In genomic region chr19:35750167-35750566, GRCh38 we compare ENCODE assay signal across 13 cellular contexts. TPM values are rescaled to one million over a fixed set of nuclear protein-coding genes. Genes with fewer than 3 reads are reported as not detected.
DNase-seq lines count a peak whose midpoint lies in the region; ATAC-seq and TF ChIP-seq lines count a peak whose summit lies in the region.
"Had no signal": no experiment of that assay in that cellular context is flagged by ENCODE, and none has a peak within 500 bp of the region (broad histone marks: within the 10 kb centered on the region; RNA-seq: fewer than 3 reads in every experiment).

No MANE protein-coding gene starts in this region.

- no peaks in the 10 kb centered on the region for H3F3A ChIP-seq in GM23338 (replicated peaks; ENCODE audit: low read depth)

- no peak for TF ChIP-seq POLR2A in breast epithelium (IDR thresholded peaks at IDR 0.05)

- H3K4me1 Mint-ChIP-seq in activated CD8-positive, alpha-beta memory T cell treated with anti-CD3 and anti-CD28 coated beads, Interleukin-2, amount 10 ng/mL, durations not matched to agents 7 days and 5 days, result peaks cover 40% of the 10 kb centered on the region
- H3K4me1 Mint-ChIP-seq in GM23338, result peaks cover 18% of the 10 kb centered on the region
- H3K4me1 Mint-ChIP-seq in stimulated activated naive B cell treated with anti-CD40 and anti-IgM and Interleukin-4, amounts not matched to agents 10 μg/mL and 1 μg/mL and 100 μg/mL, for 72 hours, result peaks cover 21 to 44% of the 10 kb centered on the region in 2 donors

- no peaks in the 10 kb centered on the region for H3K9me3 ChIP-seq in breast epithelium
- H3K9me3 ChIP-seq in trophoblast cell (ENCODE audit: insufficient read depth, low read depth, low read length), result peaks cover 4% of the 10 kb centered on the region
- H3K9me3 ChIP-seq: esophagus squamous epithelium, SJSA1, vagina had no signal

- H3K9ac ChIP-seq in trophoblast cell (ENCODE audit: low read length), result no peak overlapping the region

- no peak overlapping the region for H3K27ac Mint-ChIP-seq in activated CD8-positive, alpha-beta memory T cell treated with anti-CD3 and anti-CD28 coated beads, Interleukin-2, amount 10 ng/mL, durations not matched to agents 7 days and 5 days
- H3K27ac Mint-ChIP-seq in GM23338, result no peak overlapping the region
- H3K27ac Mint-ChIP-seq in stimulated activated naive B cell treated with anti-CD40 and anti-IgM and Interleukin-4, amounts not matched to agents 10 μg/mL and 1 μg/mL and 100 μg/mL, for 72 hours, result no peak overlapping the region
- H3K27ac Mint-ChIP-seq: activated B cell treated with CpG ODN at 0.5 μM for 24 hours had no signal

- peak overlapping the region; percentile 63 for H3K14ac ChIP-seq in trophoblast cell (ENCODE audit: low read length)

- H3K18ac ChIP-seq in trophoblast cell (ENCODE audit: low read length), result peak overlapping the region; percentile 78

- no peaks in the 10 kb centered on the region for H3K27me3 Mint-ChIP-seq in activated CD8-positive, alpha-beta memory T cell treated with anti-CD3 and anti-CD28 coated beads, Interleukin-2, amount 10 ng/mL, durations not matched to agents 7 days and 5 days
- peaks cover 18% of the 10 kb centered on the region for H3K27me3 Mint-ChIP-seq in GM23338 (ENCODE audit: insufficient read depth, low read depth, poor library complexity)
- H3K27me3 Mint-ChIP-seq in stimulated activated naive B cell treated with anti-CD40 and anti-IgM and Interleukin-4, amounts not matched to agents 10 μg/mL and 1 μg/mL and 100 μg/mL, for 72 hours, result peaks cover 10 to 12% of the 10 kb centered on the region in 2 donors

- H3K27ac ChIP-seq in GM23338 (ENCODE audit: low read depth) (no peak overlapping the region), breast epithelium (peak overlapping the region; percentile 52 to 78), trophoblast cell (ENCODE audit: low read depth, low read length) (peak overlapping the region; percentile 94)
- H3K27ac ChIP-seq: SJSA1, vagina had no signal

- no peak overlapping the region for H3K4me3 ChIP-seq in GM23338
- peak overlapping the region in 1 of 3 donors; percentile 34 for H3K4me3 ChIP-seq in breast epithelium
- peak overlapping the region; percentile 23 for H3K4me3 ChIP-seq in trophoblast cell (ENCODE audit: low read depth, low read length)
- H3K4me3 ChIP-seq: esophagus squamous epithelium, SJSA1, vagina had no signal

- H3K36me3 ChIP-seq in GM23338 (ENCODE audit: insufficient read depth), result no peaks in the 10 kb centered on the region
- H3K36me3 ChIP-seq in breast epithelium, result peaks cover 4% of the 10 kb centered on the region
- peaks cover 28 to 30% of the 10 kb centered on the region in 2 experiments for H3K36me3 ChIP-seq in trophoblast cell (ENCODE audit: control insufficient read depth in 1 of 2, insufficient read depth in 2 of 2, low read length in 2 of 2)

- H3K36me3 Mint-ChIP-seq in activated CD8-positive, alpha-beta memory T cell treated with anti-CD3 and anti-CD28 coated beads, Interleukin-2, amount 10 ng/mL, durations not matched to agents 7 days and 5 days, result no peaks in the 10 kb centered on the region
- peaks cover 2% of the 10 kb centered on the region; the same call in 1 of the 3 replicates for H3K36me3 Mint-ChIP-seq in GM23338 (ENCODE audit: low read depth)
- peaks cover 28 to 41% of the 10 kb centered on the region in 2 donors for H3K36me3 Mint-ChIP-seq in stimulated activated naive B cell treated with anti-CD40 and anti-IgM and Interleukin-4, amounts not matched to agents 10 μg/mL and 1 μg/mL and 100 μg/mL, for 72 hours

- H2BK5ac ChIP-seq in trophoblast cell (ENCODE audit: low read depth, low read length, poor library complexity), result peak overlapping the region; percentile 82

- H4K8ac ChIP-seq in trophoblast cell (ENCODE audit: low read depth, low read length), result peak overlapping the region; percentile 59

- peak overlapping the region; percentile 14 for H4K12ac ChIP-seq in trophoblast cell (ENCODE audit: low read depth, low read length)

- no peak for ATAC-seq in activated CD8-positive, alpha-beta memory T cell treated with anti-CD3 and anti-CD28 coated beads, Interleukin-2, amount 10 ng/mL, durations not matched to agents 7 days and 5 days
- no peak for ATAC-seq in GM23338
- no peak for ATAC-seq in stimulated activated naive B cell treated with anti-CD40 and anti-IgM and Interleukin-4, amounts not matched to agents 10 μg/mL and 1 μg/mL and 100 μg/mL, for 72 hours (replicated peaks)

- H4K91ac ChIP-seq in trophoblast cell (ENCODE audit: low read depth, low read length), result peak overlapping the region; percentile 85

- H3K4me2 ChIP-seq in GM23338, result no peak overlapping the region
- H3K4me2 ChIP-seq in trophoblast cell (ENCODE audit: low read length), result peak overlapping the region; percentile 55

- no peaks in the 10 kb centered on the region for H3K9me3 Mint-ChIP-seq in activated CD8-positive, alpha-beta memory T cell treated with anti-CD3 and anti-CD28 coated beads, Interleukin-2, amount 10 ng/mL, durations not matched to agents 7 days and 5 days (ENCODE audit: low read depth)
- no peaks in the 10 kb centered on the region; the same call in 1 of the 3 replicates for H3K9me3 Mint-ChIP-seq in GM23338
- peaks cover 0 to 1% of the 10 kb centered on the region in 2 donors for H3K9me3 Mint-ChIP-seq in stimulated activated naive B cell treated with anti-CD40 and anti-IgM and Interleukin-4, amounts not matched to agents 10 μg/mL and 1 μg/mL and 100 μg/mL, for 72 hours
- H3K9me3 Mint-ChIP-seq: activated B cell treated with CpG ODN at 0.5 μM for 24 hours had no signal

- H3K79me2 ChIP-seq in GM23338 (replicated peaks; ENCODE audit: insufficient read depth) (peaks cover 14% of the 10 kb centered on the region), trophoblast cell (ENCODE audit: control insufficient read depth, insufficient read depth, low read length, poor library complexity) (peaks cover 11% of the 10 kb centered on the region)

- intact Hi-C loops in breast epithelium (cut with DNase I; ENCODE audit: low total_unique reads), result no loop called here

- TF ChIP-seq CTCF in GM23338 (conservative IDR thresholded peaks at IDR 0.05; ENCODE audit: low read depth in 2 of 2), result no peak
- TF ChIP-seq CTCF in breast epithelium (IDR thresholded peaks at IDR 0.05), result no peak

- no peaks in the 10 kb centered on the region for H4K20me1 ChIP-seq in GM23338 (replicated peaks; ENCODE audit: insufficient read depth)

- no CpG with 5 or more reads among the region's 5 CpGs for whole genome bisulfite sequencing in trophoblast cell (ENCODE audit: extremely low coverage, insufficient coverage, insufficient read length)

- H3K4ac ChIP-seq in trophoblast cell (ENCODE audit: low read depth, low read length), result peak overlapping the region; percentile 65

- H2AK5ac ChIP-seq in trophoblast cell (ENCODE audit: low read length), result peak overlapping the region; percentile 40

- no peak overlapping the region for H3K4me3 Mint-ChIP-seq in activated CD8-positive, alpha-beta memory T cell treated with anti-CD3 and anti-CD28 coated beads, Interleukin-2, amount 10 ng/mL, durations not matched to agents 7 days and 5 days
- H3K4me3 Mint-ChIP-seq in GM23338, result peak overlapping the region; percentile 23; the same call in 1 of the 3 replicates
- peak overlapping the region in 1 of 2 donors; percentile 11 for H3K4me3 Mint-ChIP-seq in stimulated activated naive B cell treated with anti-CD40 and anti-IgM and Interleukin-4, amounts not matched to agents 10 μg/mL and 1 μg/mL and 100 μg/mL, for 72 hours
- H3K4me3 Mint-ChIP-seq: activated B cell treated with CpG ODN at 0.5 μM for 24 hours had no signal

- H3K9me2 ChIP-seq in GM23338 (ENCODE audit: insufficient read depth), result no peaks in the 10 kb centered on the region

- CTCF ChIA-PET in activated CD8-positive, alpha-beta memory T cell treated with anti-CD3 and anti-CD28 coated beads, Interleukin-2, amount 10 ng/mL, durations not matched to agents 7 days and 5 days (lab: Charles Lee), result no interaction called here

- H2BK12ac ChIP-seq in trophoblast cell (ENCODE audit: low read length), result peak overlapping the region; percentile 50

- peaks cover 13% of the 10 kb centered on the region for H3K79me1 ChIP-seq in trophoblast cell (ENCODE audit: low read length)

- peak overlapping the region; percentile 77 for H2BK120ac ChIP-seq in trophoblast cell (ENCODE audit: insufficient read depth, low read length, poor library complexity)

- H3K4me1 ChIP-seq in GM23338 (ENCODE audit: insufficient read depth) (peaks cover 15% of the 10 kb centered on the region), breast epithelium (peaks cover 2 to 17% of the 10 kb centered on the region in 2 donors), trophoblast cell (ENCODE audit: control insufficient read depth in 1 of 2, insufficient read depth in 2 of 2, low read length in 2 of 2) (peaks cover 15 to 22% of the 10 kb centered on the region in 2 experiments)

- no peak overlapping the region for H3K23ac ChIP-seq in trophoblast cell (ENCODE audit: low read length)

- no peak overlapping the region for H2AFZ ChIP-seq in GM23338
- H2AFZ ChIP-seq in trophoblast cell (ENCODE audit: insufficient read depth, low read length, poor library complexity), result peak overlapping the region; percentile 26

- H3K27me3 ChIP-seq in GM23338 (ENCODE audit: insufficient read depth), result peaks cover 6% of the 10 kb centered on the region
- H3K27me3 ChIP-seq in breast epithelium, result no peaks in the 10 kb centered on the region
- no peaks in the 10 kb centered on the region for H3K27me3 ChIP-seq in trophoblast cell (ENCODE audit: insufficient read depth, low read length)
- H3K27me3 ChIP-seq: esophagus squamous epithelium, SJSA1, vagina had no signal

- peak; percentile 37 for DNase-seq in activated CD8-positive, alpha-beta memory T cell treated with anti-CD3 and anti-CD28 coated beads, Interleukin-2, amount 10 ng/mL, durations not matched to agents 7 days and 5 days
- no peak for DNase-seq in activated CD8-positive, alpha-beta memory T cell treated with anti-CD3 and anti-CD28 coated beads, Interleukin-2, amount 50 U/mL, for 48 hours
- DNase-seq in GM23338 (ENCODE audit: low spot score) (no peak), breast epithelium (ENCODE audit: low spot score in 2 of 2) (no peak), trophoblast cell (peak; percentile 75), DMS114 treated with DMSO at 0.1 percent for 48 hours (lab: John Stamatoyannopoulos, UW; ENCODE audit: unreplicated experiment) (no peak), SHP77 treated with DMSO at 0.1 percent for 48 hours (lab: John Stamatoyannopoulos, UW) (no peak)
- DNase-seq in stimulated activated naive B cell treated with anti-CD40 and anti-IgM and Interleukin-4, amounts not matched to agents 10 μg/mL and 1 μg/mL and 100 μg/mL, for 72 hours, result no peak
- DNase-seq: activated B cell treated with CpG ODN at 0.5 μM for 24 hours, EL, esophagus squamous epithelium had no signal

RNA-seq across cellular contexts. Expression of gene LIN37, which starts 1.8 kb away (rescaled TPM):
- total RNA-seq in activated CD8-positive, alpha-beta memory T cell treated with anti-CD3 and anti-CD28 coated beads, Interleukin-2, amount 10 ng/mL, durations not matched to agents 7 days and 5 days, result 1 to 10 TPM; 8.9 to 9.2 TPM
- total RNA-seq in GM23338 (2014; rRNA removed; shearing (Covaris generic)), result 6.8 and 7.1 TPM in 2 replicates
- 4.3 and 8.3 TPM in 2 replicates for polyA plus RNA-seq in GM23338 (2016; fragmentation: Nextera tagmentation; extraction: Ambion mirVana)
- total RNA-seq in breast epithelium, result 10 to 100 TPM; 12.8 to 15.4 (median 14.2) TPM
- polyA plus RNA-seq in trophoblast cell (2013), result 32.8 and 34.2 TPM in 2 replicates

RNA-seq across cellular contexts. Expression of gene PSENEN, which starts 4.7 kb away (rescaled TPM):
- 10 to 100 TPM; 39.1 to 49.0 TPM for total RNA-seq in activated CD8-positive, alpha-beta memory T cell treated with anti-CD3 and anti-CD28 coated beads, Interleukin-2, amount 10 ng/mL, durations not matched to agents 7 days and 5 days
- total RNA-seq in GM23338 (2014; rRNA removed; shearing (Covaris generic)), result 18.5 and 20.6 TPM in 2 replicates
- polyA plus RNA-seq in GM23338 (2016; fragmentation: Nextera tagmentation; extraction: Ambion mirVana), result 175 and 197 TPM in 2 replicates
- 10 to 100 TPM; 37.4 to 54.1 (median 54.0) TPM for total RNA-seq in breast epithelium
- polyA plus RNA-seq in trophoblast cell (2013), result 119 and 123 TPM in 2 replicates

RNA-seq across cellular contexts. Expression of gene U2AF1L4, which starts 4.9 kb away (rescaled TPM):
- 10 to 100 TPM; 25.1 to 35.6 TPM for total RNA-seq in activated CD8-positive, alpha-beta memory T cell treated with anti-CD3 and anti-CD28 coated beads, Interleukin-2, amount 10 ng/mL, durations not matched to agents 7 days and 5 days
- 13.1 and 14.3 TPM in 2 replicates for total RNA-seq in GM23338 (2014; rRNA removed; shearing (Covaris generic))
- polyA plus RNA-seq in GM23338 (2016; fragmentation: Nextera tagmentation; extraction: Ambion mirVana), result 20.0 and 23.7 TPM in 2 replicates
- 10 to 100 TPM; 15.7 to 37.5 (median 19.5) TPM for total RNA-seq in breast epithelium
- polyA plus RNA-seq in trophoblast cell (2013), result 12.1 and 12.4 TPM in 2 replicates

RNA-seq across cellular contexts. Expression of gene HSPB6, which starts 6.7 kb away (rescaled TPM):
- not detected for total RNA-seq in activated CD8-positive, alpha-beta memory T cell treated with anti-CD3 and anti-CD28 coated beads, Interleukin-2, amount 10 ng/mL, durations not matched to agents 7 days and 5 days
- 0.27 and 0.87 TPM in 2 replicates for total RNA-seq in GM23338 (2014; rRNA removed; shearing (Covaris generic))
- polyA plus RNA-seq in GM23338 (2016; fragmentation: Nextera tagmentation; extraction: Ambion mirVana), result 3.2 and 3.9 TPM in 2 replicates
- total RNA-seq in breast epithelium, result 100 to 1,000 TPM in 1 of 3 donors, 10 to 100 TPM in 2; 31.0 to 144 (median 81.9) TPM
- polyA plus RNA-seq in trophoblast cell (2013), result 6.1 and 6.9 TPM in 2 replicates
- total RNA-seq: activated B cell treated with CpG ODN at 0.5 μM for 24 hours, SJSA1 had no signal

RNA-seq across cellular contexts. Expression of gene PROSER3, which starts 7.8 kb away (rescaled TPM):
- total RNA-seq in activated CD8-positive, alpha-beta memory T cell treated with anti-CD3 and anti-CD28 coated beads, Interleukin-2, amount 10 ng/mL, durations not matched to agents 7 days and 5 days, result 10 to 100 TPM; 46.5 to 57.8 TPM
- 14.7 and 28.0 TPM in 2 replicates for total RNA-seq in GM23338 (2014; rRNA removed; shearing (Covaris generic))
- polyA plus RNA-seq in GM23338 (2016; fragmentation: Nextera tagmentation; extraction: Ambion mirVana), result 21.8 and 24.1 TPM in 2 replicates
- 1 to 10 TPM; 5.7 to 6.4 (median 6.2) TPM for total RNA-seq in breast epithelium
- 32.8 and 34.5 TPM in 2 replicates for polyA plus RNA-seq in trophoblast cell (2013)

Comparison
In these comparisons a context has a peak if more than half of its experiments do, and no peak if none do; other contexts are left out.
1. DNase-seq: peak in activated CD8-positive, alpha-beta memory T cell treated with anti-CD3 and anti-CD28 coated beads, Interleukin-2, amount 10 ng/mL, durations not matched to agents 7 days and 5 days (single experiment) and trophoblast cell (2 of 2); none in activated CD8-positive, alpha-beta memory T cell treated with anti-CD3 and anti-CD28 coated beads, Interleukin-2, amount 50 U/mL, for 48 hours (single experiment), GM23338 (single experiment), breast epithelium (0 of 2), stimulated activated naive B cell treated with anti-CD40 and anti-IgM and Interleukin-4, amounts not matched to agents 10 μg/mL and 1 μg/mL and 100 μg/mL, for 72 hours (single experiment), DMS114 treated with DMSO at 0.1 percent for 48 hours (single experiment) and SHP77 treated with DMSO at 0.1 percent for 48 hours (single experiment).